Comparison of ENCODE assay signal across 8 cellular contexts in genomic region chr9:120877276-120878034, GRCh38. TPM values are rescaled to one million over a fixed set of nuclear protein-coding genes. Genes with fewer than 3 reads are reported as not detected.
DNase-seq lines count a peak whose midpoint lies in the region; ATAC-seq and TF ChIP-seq lines count a peak whose summit lies in the region.

No MANE protein-coding gene starts in this region.

- H3K9me3 ChIP-seq in ectodermal cell (ENCODE audit: control insufficient read depth, low read length) (no peaks in the 10 kb centered on the region), lower lobe of right lung (no peaks in the 10 kb centered on the region)

- no peak overlapping the region for H3K27ac ChIP-seq in ectodermal cell (ENCODE audit: insufficient read depth, low read depth, low read length, poor library complexity, severe bottlenecking)
- H3K27ac ChIP-seq in lower lobe of right lung = peak overlapping the region; percentile 89

- intact Hi-C loops in lower lobe of right lung (cut with DNase I) = no loop called here

- H3K4me3 ChIP-seq in ectodermal cell (ENCODE audit: insufficient read depth, low read depth, low read length) (peak overlapping the region; percentile 48), lower lobe of right lung (peak overlapping the region; percentile 82)

- 9 to 10% methylated on average over 63 of the region's 63 CpGs for WGBS in ectodermal cell, 2 experiments

- peaks cover 4% of the 10 kb centered on the region for H3K4me1 ChIP-seq in ectodermal cell (ENCODE audit: control insufficient read depth, insufficient read depth, low read length)
- H3K4me1 ChIP-seq in lower lobe of right lung = peaks cover 12% of the 10 kb centered on the region

- H3K36me3 ChIP-seq in ectodermal cell (ENCODE audit: control insufficient read depth, insufficient read depth, low read length) = no peaks in the 10 kb centered on the region
- peaks cover 12% of the 10 kb centered on the region for H3K36me3 ChIP-seq in lower lobe of right lung

- H3K27me3 ChIP-seq in ectodermal cell (ENCODE audit: control insufficient read depth, insufficient read depth, low read length, poor library complexity, severe bottlenecking) = peaks cover 26% of the 10 kb centered on the region
- H3K27me3 ChIP-seq in lower lobe of right lung (ENCODE audit: low read depth) = no peaks in the 10 kb centered on the region

- ATAC-seq in GM18868 (IDR thresholded peaks at IDR 0.05; ENCODE audit: unreplicated experiment) = peak; percentile 34
- ATAC-seq in HG03108 (IDR thresholded peaks at IDR 0.05; ENCODE audit: unreplicated experiment) = peak; percentile 29
- peak; percentile 30 to 50 for ATAC-seq in lower lobe of right lung

- DNase-seq in AG08396 (ENCODE audit: low spot score) (peak; percentile 86), NCI-H446 (lab: John Stamatoyannopoulos, UW) (peak; percentile 24 to 78), lower lobe of right lung (peak; percentile 75)
- peak; percentile 86 for DNase-seq in activated CD4-positive, alpha-beta T cell treated with anti-CD3 and anti-CD28 coated beads for 48 hours
- peak; percentile 52 for DNase-seq in stimulated activated CD8-positive, alpha-beta memory T cell treated with anti-CD3 and anti-CD28 coated beads, Interleukin-4, amount 100 ng/mL, for 24 hours (ENCODE audit: low read depth)

- peak; percentile 11 for TF ChIP-seq CTCF in lower lobe of right lung (IDR thresholded peaks at IDR 0.05)

RNA-seq across cellular contexts. Expression of gene PHF19, which starts 0.5 kb away (rescaled TPM):
- polyA plus RNA-seq in ectodermal cell (2013, experiment 1 of 4) = 26.2 TPM
- polyA plus RNA-seq in ectodermal cell (2013, experiment 2 of 4) = 27.1 TPM
- 21.0 TPM for polyA plus RNA-seq in ectodermal cell (2013, experiment 3 of 4)
- 28.5 TPM for polyA plus RNA-seq in ectodermal cell (2013, experiment 4 of 4)
- 24.4 TPM for total RNA-seq in lower lobe of right lung

RNA-seq across cellular contexts. Expression of gene PSMD5, which starts 34.7 kb away (rescaled TPM):
- polyA plus RNA-seq in ectodermal cell (2013, experiment 1 of 4) = 37.9 TPM
- polyA plus RNA-seq in ectodermal cell (2013, experiment 2 of 4) = 46.8 TPM
- 34.2 TPM for polyA plus RNA-seq in ectodermal cell (2013, experiment 3 of 4)
- 35.2 TPM for polyA plus RNA-seq in ectodermal cell (2013, experiment 4 of 4)
- 34.1 TPM for total RNA-seq in lower lobe of right lung

RNA-seq across cellular contexts. Expression of gene TRAF1, which starts 49.1 kb away (rescaled TPM):
- polyA plus RNA-seq in ectodermal cell (2013, experiment 1 of 4) = 3.4 TPM
- 3.3 TPM for polyA plus RNA-seq in ectodermal cell (2013, experiment 2 of 4)
- 3.0 TPM for polyA plus RNA-seq in ectodermal cell (2013, experiment 3 of 4)
- polyA plus RNA-seq in ectodermal cell (2013, experiment 4 of 4) = 3.6 TPM
- 5.8 TPM for total RNA-seq in lower lobe of right lung
